Comparison of ENCODE assay signal across 2 cellular contexts in genomic region chr16:3454631-3455147, GRCh38.
A peak's percentile ranks its signal among the peaks of the same experiment; 100 is the strongest.
TF ChIP-seq lines count a peak whose summit lies in the region.

No MANE protein-coding gene starts in this region.

TF ChIP-seq in K562, 482 proteins besides CTCF, POLR2A, EP300 and RAD21:
- no peak for TF ChIP-seq SETDB1 (IDR thresholded peaks at IDR 0.05; ENCODE audit: low read length)
- no peak for TF ChIP-seq FOXA1 (IDR thresholded peaks at IDR 0.05; ENCODE audit: borderline replicate concordance)
- no peak for TF ChIP-seq FOXM1 (IDR thresholded peaks at IDR 0.05; ENCODE audit: low read depth)
- no peak for TF ChIP-seq FOXM1 (CRISPR knock-in tag; IDR thresholded peaks at IDR 0.05; ENCODE audit: low read depth)
- TF ChIP-seq USF1 (CRISPR knock-in tag; IDR thresholded peaks at IDR 0.05): no peak
- no peak for TF ChIP-seq ZNF76 (CRISPR knock-in tag; IDR thresholded peaks at IDR 0.05; ENCODE audit: borderline replicate concordance)
- TF ChIP-seq CEBPB (tag; IDR thresholded peaks at IDR 0.05): 0 out of 2 replicates have a peak, but pooled peaks have one; percentile 11

TF ChIP-seq in HEK293T, 16 proteins besides CTCF, POLR2A, EP300 and RAD21:
- TF ChIP-seq L3MBTL2 (conservative IDR thresholded peaks at IDR 0.05): no peak
- no peak for TF ChIP-seq ARNT (IDR thresholded peaks at IDR 0.05)
- no peak for TF ChIP-seq SP1 (IDR thresholded peaks at IDR 0.05)
- TF ChIP-seq BHLHE40 (IDR thresholded peaks at IDR 0.05; ENCODE audit: borderline replicate concordance): no peak
- TF ChIP-seq ZNF384 (IDR thresholded peaks at IDR 0.05): no peak
- TF ChIP-seq FOXK2 (IDR thresholded peaks at IDR 0.05): no peak
- TF ChIP-seq ELF4 (IDR thresholded peaks at IDR 0.05): no peak
- no peak for TF ChIP-seq NFRKB (IDR thresholded peaks at IDR 0.05)
- no peak for TF ChIP-seq FOXA1 (IDR thresholded peaks at IDR 0.05)
- no peak for TF ChIP-seq SUZ12 (IDR thresholded peaks at IDR 0.05)
- TF ChIP-seq HDGF (IDR thresholded peaks at IDR 0.05; ENCODE audit: borderline replicate concordance): no peak
- TF ChIP-seq PKNOX1 (IDR thresholded peaks at IDR 0.05): no peak
- TF ChIP-seq FOXM1 (IDR thresholded peaks at IDR 0.05; ENCODE audit: borderline replicate concordance): no peak
- no peak for TF ChIP-seq TARDBP (IDR thresholded peaks at IDR 0.05)
- no peak for TF ChIP-seq CTBP1 (IDR thresholded peaks at IDR 0.05; ENCODE audit: borderline replicate concordance)
